12 cellular contexts compared by ENCODE assay signal in the genomic region with DNA sequence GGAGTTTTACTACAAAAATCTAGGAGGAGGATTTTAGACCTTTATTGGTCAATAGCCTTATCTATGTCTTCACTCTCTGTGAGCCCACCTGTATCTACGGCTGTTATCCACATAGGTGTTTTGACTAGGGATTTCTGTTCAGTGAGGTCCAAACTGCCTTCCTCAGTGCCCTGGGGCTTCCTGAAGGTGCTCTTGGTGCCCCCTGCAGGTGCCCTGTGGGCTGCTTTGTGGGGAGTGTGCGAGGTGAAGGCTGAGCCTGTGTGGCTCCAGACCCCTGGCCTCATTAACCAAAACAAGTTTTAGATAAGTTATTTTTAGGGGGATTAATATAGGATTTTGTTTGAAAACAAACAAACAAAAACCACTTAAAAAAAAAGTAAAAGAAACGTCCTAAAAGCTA.
A peak's percentile ranks its signal among the peaks of the same experiment; 100 is the strongest.
DNase-seq lines count a peak whose midpoint lies in the region; ATAC-seq and TF ChIP-seq lines count a peak whose summit lies in the region.
"Had no signal": no experiment of that assay in that cellular context is flagged by ENCODE, and none has a peak within 500 bp of the region (broad histone marks: within the 10 kb centered on the region; RNA-seq: fewer than 3 reads in every experiment).

No MANE protein-coding gene starts in this region.

- H3K27ac Mint-ChIP-seq in progenitor cell of endocrine pancreas: no peak overlapping the region

- ATAC-seq in GM18520 (IDR thresholded peaks at IDR 0.05; ENCODE audit: unreplicated experiment) (no peak), HG02571 (IDR thresholded peaks at IDR 0.05; ENCODE audit: unreplicated experiment) (no peak)

- peaks cover 14% of the 10 kb centered on the region for H4K20me1 ChIP-seq in hepatocyte (ENCODE audit: insufficient read depth, poor library complexity, severe bottlenecking)

- peaks cover 61% of the 10 kb centered on the region for H3K79me2 ChIP-seq in hepatocyte

- H3K27me3 Mint-ChIP-seq in progenitor cell of endocrine pancreas: no peaks in the 10 kb centered on the region

- no peaks in the 10 kb centered on the region for H3K4me1 ChIP-seq in hepatocyte (ENCODE audit: insufficient read depth)

- no peaks in the 10 kb centered on the region for H3K27me3 ChIP-seq in hepatocyte

- H3K4me3 Mint-ChIP-seq in progenitor cell of endocrine pancreas (ENCODE audit: low read depth): no peak overlapping the region
- H3K4me3 Mint-ChIP-seq: activated naive CD8-positive, alpha-beta T cell treated with anti-CD3 and anti-CD28 coated beads for 36 hours had no signal

- WGBS in hepatocyte (ENCODE audit: low lambda C conversion rate, missing lambda C conversion rate): 79% methylated on average over 3 of the region's 3 CpGs

- H3K36me3 ChIP-seq in hepatocyte (replicated peaks; ENCODE audit: insufficient read depth, low read depth): no peaks in the 10 kb centered on the region

- H3K9me3 ChIP-seq in hepatocyte (ENCODE audit: low read depth): no peaks in the 10 kb centered on the region

- H3K4me3 ChIP-seq in hepatocyte: no peak overlapping the region

- TF ChIP-seq CTCF in progenitor cell of endocrine pancreas (IDR thresholded peaks at IDR 0.05; ENCODE audit: unreplicated experiment) (peak; percentile 52), hepatocyte (IDR thresholded peaks at IDR 0.05; ENCODE audit: poor library complexity) (no peak)

- no peaks in the 10 kb centered on the region for H3K9me2 ChIP-seq in hepatocyte (replicated peaks; ENCODE audit: insufficient read depth)

- no peaks in the 10 kb centered on the region for H3K36me3 Mint-ChIP-seq in progenitor cell of endocrine pancreas (ENCODE audit: insufficient read depth)
- H3K36me3 Mint-ChIP-seq: activated naive CD8-positive, alpha-beta T cell treated with anti-CD3 and anti-CD28 coated beads for 36 hours had no signal

- H2AFZ ChIP-seq in hepatocyte: no peak overlapping the region

- H3K9me3 Mint-ChIP-seq in progenitor cell of endocrine pancreas (ENCODE audit: low read depth): no peaks in the 10 kb centered on the region

- DNase-seq in NCI-H748 (lab: John Stamatoyannopoulos, UW; ENCODE audit: unreplicated experiment) (peak; percentile 34), NCI-H748 treated with DMSO at 0.1 percent for 48 hours (lab: John Stamatoyannopoulos, UW) (no peak), NCI-H1092 (lab: John Stamatoyannopoulos, UW) (peak; percentile 33), cerebellar cortex (ENCODE audit: low spot score) (peak; percentile 59), progenitor cell of endocrine pancreas (ENCODE audit: low spot score, unreplicated experiment) (no peak), hepatocyte (ENCODE audit: low spot score) (no peak)
- DNase-seq: activated CD4-positive, alpha-beta T cell treated with anti-CD3 and anti-CD28 coated beads for 48 hours; activated naive CD8-positive, alpha-beta T cell treated with anti-CD3 and anti-CD28 coated beads for 36 hours; NCI-H2081 treated with DMSO at 0.1 percent for 48 hours; SHP77 treated with DMSO at 0.1 percent for 48 hours had no signal

- peaks cover 16% of the 10 kb centered on the region for H3K4me1 Mint-ChIP-seq in progenitor cell of endocrine pancreas (ENCODE audit: low read depth)
- H3K4me1 Mint-ChIP-seq: activated naive CD8-positive, alpha-beta T cell treated with anti-CD3 and anti-CD28 coated beads for 36 hours had no signal

- no peak overlapping the region for H3K4me2 ChIP-seq in hepatocyte

- no peak overlapping the region for H3K27ac ChIP-seq in hepatocyte

Comparison
In these comparisons a context has a peak if more than half of its experiments do, and no peak if none do; other contexts are left out.
1. DNase-seq: peak in NCI-H748 (single experiment), NCI-H1092 (single experiment) and cerebellar cortex (single experiment); none in NCI-H748 treated with DMSO at 0.1 percent for 48 hours (single experiment), progenitor cell of endocrine pancreas (single experiment) and hepatocyte (single experiment).